14 cellular contexts compared by ENCODE assay signal in genomic region chr6:152112503-152113261, GRCh38.
A peak's percentile ranks its signal among the peaks of the same experiment; 100 is the strongest.
DNase-seq lines count a peak whose midpoint lies in the region; TF ChIP-seq lines count a peak whose summit lies in the region.
"Had no signal": no experiment of that assay in that cellular context is flagged by ENCODE, and none has a peak within 500 bp of the region (broad histone marks: within the 10 kb centered on the region; RNA-seq: fewer than 3 reads in every experiment).

No MANE protein-coding gene starts in this region.

- H3K4me3 ChIP-seq in endodermal cell (ENCODE audit: low read length) (no peak overlapping the region), muscle layer of duodenum (ENCODE audit: low read depth in 1 of 2, low read length in 2 of 2) (no peak overlapping the region), transverse colon (no peak overlapping the region)

- H3K27ac Mint-ChIP-seq in endodermal cell = no peak overlapping the region
- H3K27ac Mint-ChIP-seq: HFFc6, memory B cell had no signal

- H3K4me1 Mint-ChIP-seq in endodermal cell = peaks cover 6% of the 10 kb centered on the region

- in situ Hi-C loops in transverse colon (cut with MboI; ENCODE audit: low pct_ligation_motif_present in 1 of 4, low pct_unique_long_range_greater_than_20kb in 1 of 4, low sequenced_read_pairs in 3 of 4) = loop anchor here in 2 of 4 donors (25.0 kb wide), 1 partner anchor 425 kb away; no protein-coding TSS in a partner anchor

- no peaks in the 10 kb centered on the region for H3K9me3 Mint-ChIP-seq in endodermal cell
- H3K9me3 Mint-ChIP-seq: HFFc6, memory B cell had no signal

- no peaks in the 10 kb centered on the region for H3K36me3 Mint-ChIP-seq in endodermal cell (ENCODE audit: low read depth)

- H3K4me1 ChIP-seq in endodermal cell (ENCODE audit: control insufficient read depth, insufficient read depth, low read length) (peaks cover 5% of the 10 kb centered on the region), muscle layer of duodenum (ENCODE audit: control insufficient read depth in 1 of 2, insufficient read depth in 2 of 2, low read length in 2 of 2) (peaks cover 0 to 9% of the 10 kb centered on the region in 2 donors), transverse colon (peaks cover 0 to 9% (median 0%) of the 10 kb centered on the region in 4 donors)
- H3K4me1 ChIP-seq: foreskin keratinocyte, parathyroid adenoma had no signal

- DNase-seq in NCI-H1092 treated with DMSO at 0.1 percent for 48 hours (lab: John Stamatoyannopoulos, UW) (peak; percentile 13), NCI-H1092 (lab: John Stamatoyannopoulos, UW) (no peak), endodermal cell (peak; percentile 17), transverse colon (peak; percentile 57), T-helper 2 cell (no peak)
- DNase-seq in activated T-cell treated with anti-CD3 and anti-CD28 coated beads, Interleukin-2, amount 50 U/mL, for 1 hour = no peak
- DNase-seq in stimulated activated CD4-positive, alpha-beta T cell treated with anti-CD3 and anti-CD28 coated beads, Interleukin-4, amount 100 ng/mL, for 24 hours = no peak
- DNase-seq: 8988T; activated CD8-positive, alpha-beta memory T cell treated with anti-CD3 and anti-CD28 coated beads, Interleukin-2, amount 50 U/mL, for 4 hours; foreskin keratinocyte; HFFc6 had no signal

- no peak overlapping the region for H3K4me3 Mint-ChIP-seq in endodermal cell
- H3K4me3 Mint-ChIP-seq: HFFc6, memory B cell had no signal

- H3K9me3 ChIP-seq in endodermal cell (ENCODE audit: control insufficient read depth, low read length) (no peaks in the 10 kb centered on the region), muscle layer of duodenum (ENCODE audit: control insufficient read depth in 1 of 2, low read length in 2 of 2) (no peaks in the 10 kb centered on the region), transverse colon (no peaks in the 10 kb centered on the region)

- no peak overlapping the region for H3K9ac ChIP-seq in endodermal cell (ENCODE audit: extremely low read depth, low read length, poor library complexity, severe bottlenecking)
- H3K9ac ChIP-seq: parathyroid adenoma had no signal

- H3K27me3 Mint-ChIP-seq in endodermal cell (ENCODE audit: insufficient read depth) = no peaks in the 10 kb centered on the region

- 84 to 87% methylated on average over 10 to 15 of the region's 15 CpGs for WGBS in endodermal cell (ENCODE audit: insufficient coverage in 1 of 2, insufficient read length in 1 of 2), 2 experiments
- WGBS in transverse colon (ENCODE audit: low coverage in 1 of 2), 2 donors = 62 to 74% methylated on average over 5 to 15 of the region's 15 CpGs

- no peak for TF ChIP-seq POLR2A in transverse colon (IDR thresholded peaks at IDR 0.05)

- no peaks in the 10 kb centered on the region for H3K36me3 ChIP-seq in endodermal cell (ENCODE audit: control insufficient read depth, insufficient read depth, low read length)
- no peaks in the 10 kb centered on the region for H3K36me3 ChIP-seq in muscle layer of duodenum (ENCODE audit: control insufficient read depth in 1 of 2, insufficient read depth in 2 of 2, low read length in 2 of 2)
- H3K36me3 ChIP-seq in transverse colon = no peaks in the 10 kb centered on the region

- H3K27ac ChIP-seq in endodermal cell (ENCODE audit: low read depth, low read length) (no peak overlapping the region), muscle layer of duodenum (ENCODE audit: low read length) (peak overlapping the region; percentile 34), transverse colon (no peak overlapping the region)
- H3K27ac ChIP-seq: foreskin keratinocyte, parathyroid adenoma had no signal

- TF ChIP-seq CTCF in endodermal cell (conservative IDR thresholded peaks at IDR 0.05) (no peak), transverse colon (IDR thresholded peaks at IDR 0.05) (no peak)

- TF ChIP-seq EP300 in transverse colon (IDR thresholded peaks at IDR 0.05; ENCODE audit: low read depth) = no peak

- intact Hi-C loops in transverse colon (cut with DNase I; ENCODE audit: low total_unique reads) = no loop called here

- H3K27me3 ChIP-seq in endodermal cell (ENCODE audit: control insufficient read depth, insufficient read depth, low read length, poor library complexity, severe bottlenecking) (no peaks in the 10 kb centered on the region), muscle layer of duodenum (ENCODE audit: low read depth, low read length) (no peaks in the 10 kb centered on the region), transverse colon (no peaks in the 10 kb centered on the region)
- H3K27me3 ChIP-seq: foreskin keratinocyte had no signal

Comparison
In these comparisons a context has a peak if more than half of its experiments do, and no peak if none do; other contexts are left out.
1. DNase-seq: peak in NCI-H1092 treated with DMSO at 0.1 percent for 48 hours (single experiment), endodermal cell (single experiment) and transverse colon (single experiment); none in NCI-H1092 (single experiment), T-helper 2 cell (0 of 5), activated T-cell treated with anti-CD3 and anti-CD28 coated beads, Interleukin-2, amount 50 U/mL, for 1 hour (single experiment) and stimulated activated CD4-positive, alpha-beta T cell treated with anti-CD3 and anti-CD28 coated beads, Interleukin-4, amount 100 ng/mL, for 24 hours (single experiment).